Comparison of ENCODE assay signal across 9 cellular contexts in the genomic region with DNA sequence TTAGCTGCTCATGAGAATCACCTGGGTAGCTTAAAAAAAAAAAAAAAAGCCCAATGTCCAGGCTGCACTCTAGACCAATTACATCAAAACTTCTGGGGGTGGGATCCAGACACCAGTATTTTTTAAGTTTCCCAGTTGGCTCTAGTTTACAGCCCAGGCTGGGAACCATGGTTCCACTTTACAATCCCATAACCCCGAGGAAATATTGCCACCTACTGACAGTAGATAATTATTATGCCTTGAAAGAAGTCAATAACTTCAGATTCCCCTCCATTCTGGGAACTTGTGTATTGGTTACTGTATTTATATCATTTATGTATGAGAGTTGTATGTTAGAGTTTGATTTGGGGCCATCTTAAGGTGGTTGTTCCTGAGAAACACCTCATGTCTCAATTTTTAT.
A peak's percentile ranks its signal among the peaks of the same experiment; 100 is the strongest.
DNase-seq lines count a peak whose midpoint lies in the region; ATAC-seq and TF ChIP-seq lines count a peak whose summit lies in the region.
"Had no signal": no experiment of that assay in that cellular context is flagged by ENCODE, and none has a peak within 500 bp of the region (broad histone marks: within the 10 kb centered on the region; RNA-seq: fewer than 3 reads in every experiment).

No MANE protein-coding gene starts in this region.

- H2AFZ ChIP-seq in fibroblast of lung (ENCODE audit: low read length), result no peak overlapping the region

- H3K4me2 ChIP-seq in fibroblast of lung (ENCODE audit: extremely low read depth, insufficient read depth, low read length), result no peak overlapping the region

- no peak for TF ChIP-seq POLR2A in spleen (IDR thresholded peaks at IDR 0.05)

- H3K79me2 ChIP-seq in fibroblast of lung (ENCODE audit: control insufficient read depth, insufficient read depth, low read length), result no peaks in the 10 kb centered on the region

- H3K4me3 ChIP-seq in HFF-Myc (replicated peaks; ENCODE audit: low read depth, low read length) (no peak overlapping the region), Panc1 (ENCODE audit: low read depth in 2 of 2, low read length in 2 of 2) (no peak overlapping the region), fibroblast of lung (replicated peaks in 1 of 4; ENCODE audit: control extremely low read depth in 1 of 4, insufficient read depth in 1 of 4, low read depth in 3 of 4, low read length in 4 of 4) (no peak overlapping the region), tibial artery (no peak overlapping the region), spleen (no peak overlapping the region)
- H3K4me3 ChIP-seq: HAP-1 had no signal

- ATAC-seq in Panc1, result peak; percentile 74
- no peak for ATAC-seq in GM19328 (IDR thresholded peaks at IDR 0.05; ENCODE audit: unreplicated experiment)

- no peak overlapping the region for H3K9ac ChIP-seq in fibroblast of lung (ENCODE audit: insufficient read depth, low read length)

- H3K9me3 ChIP-seq in Panc1 (ENCODE audit: control insufficient read depth, insufficient read depth, low read depth, low read length), result no peaks in the 10 kb centered on the region
- no peaks in the 10 kb centered on the region for H3K9me3 ChIP-seq in fibroblast of lung (ENCODE audit: control insufficient read depth, insufficient read depth, low read depth, low read length)
- no peaks in the 10 kb centered on the region for H3K9me3 ChIP-seq in tibial artery
- no peaks in the 10 kb centered on the region for H3K9me3 ChIP-seq in spleen
- H3K9me3 ChIP-seq: HAP-1 had no signal

- intact Hi-C loops in Panc1 (cut with micrococcal nuclease; ENCODE audit: unreplicated experiment) (loop anchor here (1.0 kb wide), 2 partner anchors 207 to 220 kb away; partner anchors contain the start of gene NOS1AP), tibial artery (cut with DNase I; ENCODE audit: low total_unique reads) (loop anchor here (5.0 kb wide), 1 partner anchor 219 kb away; no protein-coding TSS in a partner anchor), spleen (cut with DNase I; ENCODE audit: low total_unique reads) (loop anchor here (5.0 kb wide), 1 partner anchor 219 kb away; no protein-coding TSS in a partner anchor)

- POLR2A ChIA-PET in Panc1 (lab: Charles Lee), result no interaction called here

- H3K36me3 ChIP-seq in Panc1 (ENCODE audit: control insufficient read depth, insufficient read depth, low read length), result no peaks in the 10 kb centered on the region
- H3K36me3 ChIP-seq in fibroblast of lung (ENCODE audit: control insufficient read depth, insufficient read depth, low read length), result no peaks in the 10 kb centered on the region
- H3K36me3 ChIP-seq in tibial artery, result no peaks in the 10 kb centered on the region
- no peaks in the 10 kb centered on the region for H3K36me3 ChIP-seq in spleen
- H3K36me3 ChIP-seq: HAP-1 had no signal

- H3K27me3 ChIP-seq in Panc1 (ENCODE audit: control insufficient read depth, insufficient read depth, low read length), result no peaks in the 10 kb centered on the region
- H3K27me3 ChIP-seq in fibroblast of lung (ENCODE audit: control insufficient read depth, insufficient read depth, low read length), result peaks cover 5% of the 10 kb centered on the region
- no peaks in the 10 kb centered on the region for H3K27me3 ChIP-seq in tibial artery
- H3K27me3 ChIP-seq in spleen (replicated peaks in 1 of 7), result peaks cover 0 to 22% (median 0%) of the 10 kb centered on the region in 7 donors

- peaks cover 33% of the 10 kb centered on the region for H3K4me1 ChIP-seq in Panc1 (ENCODE audit: control insufficient read depth, insufficient read depth, low read length)
- no peaks in the 10 kb centered on the region for H3K4me1 ChIP-seq in fibroblast of lung (ENCODE audit: control insufficient read depth, extremely low read depth, insufficient read depth, low read length)
- no peaks in the 10 kb centered on the region for H3K4me1 ChIP-seq in tibial artery
- no peaks in the 10 kb centered on the region for H3K4me1 ChIP-seq in spleen
- H3K4me1 ChIP-seq: HAP-1 had no signal

- DNase-seq in AG20443 (ENCODE audit: low spot score) (peak; percentile 58), HFF-Myc (ENCODE audit: extremely low read depth, low read depth) (peak; percentile 20), Panc1 (ENCODE audit: low read depth, low spot score) (peak; percentile 10), fibroblast of lung (ENCODE audit: low read depth in 2 of 2) (peak; percentile 31 to 53), tibial artery (no peak), GOT3 (lab: John Stamatoyannopoulos, UW) (no peak), spleen (no peak)

- in situ Hi-C loops in Panc1 (cut with HindIII; ENCODE audit: low pct_unique_long_range_greater_than_20kb, low sequenced_read_pairs), result no loop called here

- CTCF ChIA-PET in Panc1 (lab: Charles Lee), result interaction anchor here (0.5 to 0.8 kb wide), 7 partner anchors 11 to 213 kb away, joined by 3 to 9 read pairs (median 4); no protein-coding TSS in a partner anchor

- peak overlapping the region; percentile 56; the same call in 1 of the 2 replicates for H3K27ac ChIP-seq in Panc1 (ENCODE audit: low read length)
- H3K27ac ChIP-seq in fibroblast of lung (ENCODE audit: insufficient read depth, low read length), result no peak overlapping the region
- H3K27ac ChIP-seq in tibial artery, result no peak overlapping the region
- H3K27ac ChIP-seq in spleen, result no peak overlapping the region

- TF ChIP-seq CTCF in HFF-Myc (IDR thresholded peaks at IDR 0.05; ENCODE audit: low read depth, low read length, missing control alignments), result peak; percentile 25
- TF ChIP-seq CTCF in Panc1 (IDR thresholded peaks at IDR 0.05), result peak; percentile 66
- TF ChIP-seq CTCF in fibroblast of lung (conservative IDR thresholded peaks at IDR 0.05 in 1 of 2, IDR thresholded peaks at IDR 0.05 in 1 of 2; ENCODE audit: low read depth in 1 of 2, low read length in 2 of 2), result peak; percentile 36 to 41
- peak; percentile 34 to 41 for TF ChIP-seq CTCF in tibial artery (IDR thresholded peaks at IDR 0.05)
- peak in 5 of 11 experiments; percentile 13 to 29 (median 21) for TF ChIP-seq CTCF in spleen (IDR thresholded peaks at IDR 0.05 in 8 of 11, conservative IDR thresholded peaks at IDR 0.05 in 3 of 11)

- H4K20me1 ChIP-seq in fibroblast of lung (ENCODE audit: control insufficient read depth, extremely low read depth, insufficient read depth, low read length), result peaks cover 2% of the 10 kb centered on the region

- WGBS in spleen, 5 donors, result 26 to 37% (median 33%) methylated on average over 1 of the region's 1 CpG

- BruUV-seq in Panc1 (replicated peaks; lab: Mats Ljungman, UMichigan), result no TSS peak

Comparison
In these comparisons a context has a peak if more than half of its experiments do, and no peak if none do; other contexts are left out.
1. DNase-seq: peak in AG20443 (single experiment), HFF-Myc (single experiment), Panc1 (single experiment) and fibroblast of lung (2 of 2); none in tibial artery (0 of 2), GOT3 (single experiment) and spleen (single experiment).